Comparison of ENCODE assay signal across 1 cellular context in genomic region chr5:100826133-100826532, GRCh38.
TF ChIP-seq lines count a peak whose summit lies in the region.

No MANE protein-coding gene starts in this region.

TF ChIP-seq in SK-N-SH treated with all-trans-retinoic acid at 6 μM for 48 hours, 23 proteins besides CTCF, POLR2A, EP300 and RAD21 (continued from another document):
- no peak for TF ChIP-seq ARNTL (CRISPR knock-in tag; IDR thresholded peaks at IDR 0.05; ENCODE audit: borderline replicate concordance, low read depth)
- no peak for TF ChIP-seq TCF4 (CRISPR knock-in tag; IDR thresholded peaks at IDR 0.05; ENCODE audit: borderline replicate concordance)
- TF ChIP-seq CSRNP3 (CRISPR knock-in tag; IDR thresholded peaks at IDR 0.05): no peak
- TF ChIP-seq TOX (CRISPR knock-in tag; IDR thresholded peaks at IDR 0.05; ENCODE audit: borderline replicate concordance): no peak
- no peak for TF ChIP-seq GLIS3 (CRISPR knock-in tag; IDR thresholded peaks at IDR 0.05)
- TF ChIP-seq ZFP3 (CRISPR knock-in tag; IDR thresholded peaks at IDR 0.05): no peak
- TF ChIP-seq ZNF565 (CRISPR knock-in tag; conservative IDR thresholded peaks at IDR 0.05; ENCODE audit: low read depth): no peak
- no peak for TF ChIP-seq OSR1 (CRISPR knock-in tag; IDR thresholded peaks at IDR 0.05)
- TF ChIP-seq BACH2 (CRISPR knock-in tag; IDR thresholded peaks at IDR 0.05; ENCODE audit: borderline replicate concordance): no peak
- TF ChIP-seq ZFP30 (CRISPR knock-in tag; IDR thresholded peaks at IDR 0.05): no peak
- no peak for TF ChIP-seq ZNF8 (CRISPR knock-in tag; IDR thresholded peaks at IDR 0.05)
- no peak for TF ChIP-seq ESRRG (CRISPR knock-in tag; IDR thresholded peaks at IDR 0.05)
- TF ChIP-seq, protein P1, sequence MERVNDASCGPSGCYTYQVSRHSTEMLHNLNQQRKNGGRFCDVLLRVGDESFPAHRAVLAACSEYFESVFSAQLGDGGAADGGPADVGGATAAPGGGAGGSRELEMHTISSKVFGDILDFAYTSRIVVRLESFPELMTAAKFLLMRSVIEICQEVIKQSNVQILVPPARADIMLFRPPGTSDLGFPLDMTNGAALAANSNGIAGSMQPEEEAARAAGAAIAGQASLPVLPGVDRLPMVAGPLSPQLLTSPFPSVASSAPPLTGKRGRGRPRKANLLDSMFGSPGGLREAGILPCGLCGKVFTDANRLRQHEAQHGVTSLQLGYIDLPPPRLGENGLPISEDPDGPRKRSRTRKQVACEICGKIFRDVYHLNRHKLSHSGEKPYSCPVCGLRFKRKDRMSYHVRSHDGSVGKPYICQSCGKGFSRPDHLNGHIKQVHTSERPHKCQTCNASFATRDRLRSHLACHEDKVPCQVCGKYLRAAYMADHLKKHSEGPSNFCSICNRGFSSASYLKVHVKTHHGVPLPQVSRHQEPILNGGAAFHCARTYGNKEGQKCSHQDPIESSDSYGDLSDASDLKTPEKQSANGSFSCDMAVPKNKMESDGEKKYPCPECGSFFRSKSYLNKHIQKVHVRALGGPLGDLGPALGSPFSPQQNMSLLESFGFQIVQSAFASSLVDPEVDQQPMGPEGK (CRISPR knock-in tag; IDR thresholded peaks at IDR 0.05; ENCODE audit: borderline replicate concordance): no peak
